In the genomic region with DNA sequence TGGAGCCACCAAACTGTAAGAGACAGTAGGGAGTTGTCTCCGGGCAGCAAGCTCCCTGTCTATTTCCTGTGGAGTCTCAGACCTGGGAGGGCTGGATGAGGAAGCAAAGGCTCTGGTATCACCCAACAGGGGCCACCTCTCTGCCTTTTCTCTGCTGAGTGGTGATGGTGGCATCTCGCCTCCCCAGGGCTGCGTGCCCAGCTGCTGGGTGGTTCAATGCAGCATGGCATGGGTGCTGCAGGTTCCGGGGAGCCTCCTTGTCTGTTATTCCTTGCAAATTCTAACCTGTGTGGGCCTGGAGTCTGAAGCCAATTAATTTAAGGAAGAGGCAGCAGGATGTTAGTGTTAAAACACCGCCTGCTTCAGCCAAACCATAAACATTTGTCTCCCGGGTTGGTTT, we compare ENCODE assay signal across 17 cellular contexts.
DNase-seq lines count a peak whose midpoint lies in the region; ATAC-seq, FAIRE-seq and TF ChIP-seq lines count a peak whose summit lies in the region.
"Had no signal": no experiment of that assay in that cellular context is flagged by ENCODE, and none has a peak within 500 bp of the region (broad histone marks: within the 10 kb centered on the region; RNA-seq: fewer than 3 reads in every experiment).

No MANE protein-coding gene starts in this region.

- no peaks in the 10 kb centered on the region for H3K27me3 ChIP-seq in CD8-positive, alpha-beta T cell (ENCODE audit: insufficient read depth, low read length)
- no peaks in the 10 kb centered on the region for H3K27me3 ChIP-seq in sigmoid colon
- no peaks in the 10 kb centered on the region for H3K27me3 ChIP-seq in gastrocnemius medialis
- H3K27me3 ChIP-seq: heart left ventricle, SJSA1, tibial nerve had no signal

- intact Hi-C loops in CD8-positive, alpha-beta T cell (cut with DNase I, micrococcal nuclease): no loop called here
- intact Hi-C loops in kidney (cut with DNase I): loop anchor here (10.0 kb wide), 2 partner anchors 62 to 422 kb away; no protein-coding TSS in a partner anchor
- intact Hi-C loops in sigmoid colon (cut with DNase I): loop anchor here (10.0 kb wide), 1 partner anchor 328 kb away; no protein-coding TSS in a partner anchor
- intact Hi-C loops in activated CD4-positive, alpha-beta memory T cell treated with anti-CD3 and anti-CD28 coated beads for 36 hours (cut with micrococcal nuclease): no loop called here
- intact Hi-C loops in gastrocnemius medialis (cut with DNase I; ENCODE audit: low total_unique reads): loop anchor here (10.0 kb wide), 1 partner anchor 338 kb away; the partner anchor contains the start of gene SRSF1

- H3K27ac ChIP-seq in CD8-positive, alpha-beta T cell (ENCODE audit: low read depth, low read length): no peak overlapping the region
- H3K27ac ChIP-seq in kidney (ENCODE audit: low read depth in 2 of 2, low read length in 2 of 2): peak overlapping the region; percentile 78 to 93
- H3K27ac ChIP-seq in sigmoid colon: peak overlapping the region in 1 of 4 donors; percentile 58
- H3K27ac ChIP-seq in gastrocnemius medialis: no peak overlapping the region
- H3K27ac ChIP-seq: SJSA1 had no signal

- no peaks in the 10 kb centered on the region for H3K9me3 ChIP-seq in CD8-positive, alpha-beta T cell (ENCODE audit: low read length)
- no peaks in the 10 kb centered on the region for H3K9me3 ChIP-seq in T-helper 17 cell (ENCODE audit: control insufficient read depth, low read length, poor library complexity, severe bottlenecking)
- no peaks in the 10 kb centered on the region for H3K9me3 ChIP-seq in kidney (ENCODE audit: control insufficient read depth in 1 of 2, low read length in 2 of 2)
- no peaks in the 10 kb centered on the region for H3K9me3 ChIP-seq in sigmoid colon
- no peaks in the 10 kb centered on the region for H3K9me3 ChIP-seq in gastrocnemius medialis
- H3K9me3 ChIP-seq: heart left ventricle, SJSA1, tibial nerve had no signal

- no peak for TF ChIP-seq EP300 in sigmoid colon (IDR thresholded peaks at IDR 0.05)

- H3K9me3 Mint-ChIP-seq in CD8-positive, alpha-beta T cell: no peaks in the 10 kb centered on the region
- no peaks in the 10 kb centered on the region for H3K9me3 Mint-ChIP-seq in activated CD4-positive, alpha-beta memory T cell treated with anti-CD3 and anti-CD28 coated beads for 36 hours

- no peak for ATAC-seq in CD8-positive, alpha-beta T cell
- no peak for ATAC-seq in T-helper 17 cell
- no peak for ATAC-seq in HG03432 (IDR thresholded peaks at IDR 0.05; ENCODE audit: unreplicated experiment)
- no peak for ATAC-seq in gastrocnemius medialis
- ATAC-seq: heart left ventricle had no signal

- H3K36me3 Mint-ChIP-seq in CD8-positive, alpha-beta T cell: peaks cover 3% of the 10 kb centered on the region
- H3K36me3 Mint-ChIP-seq in T-helper 17 cell (ENCODE audit: low read depth): no peaks in the 10 kb centered on the region
- H3K36me3 Mint-ChIP-seq in activated CD4-positive, alpha-beta memory T cell treated with anti-CD3 and anti-CD28 coated beads for 36 hours: peaks cover 2% of the 10 kb centered on the region

- FAIRE-seq in kidney (lab: Jason Lieb, UNC): no peak

- TF ChIP-seq POLR2A in sigmoid colon (IDR thresholded peaks at IDR 0.05) (no peak), gastrocnemius medialis (IDR thresholded peaks at IDR 0.05) (no peak)

- H3K9ac ChIP-seq in kidney (ENCODE audit: low read length in 2 of 2): no peak overlapping the region

- H3K36me3 ChIP-seq in CD8-positive, alpha-beta T cell (ENCODE audit: insufficient read depth, low read length): no peaks in the 10 kb centered on the region
- no peaks in the 10 kb centered on the region for H3K36me3 ChIP-seq in kidney (ENCODE audit: control insufficient read depth in 1 of 2, insufficient read depth in 2 of 2, low read length in 2 of 2)
- H3K36me3 ChIP-seq in sigmoid colon: no peaks in the 10 kb centered on the region
- no peaks in the 10 kb centered on the region for H3K36me3 ChIP-seq in gastrocnemius medialis
- H3K36me3 ChIP-seq: heart left ventricle, SJSA1, tibial nerve had no signal

- H3K27ac Mint-ChIP-seq in CD8-positive, alpha-beta T cell: peak overlapping the region; percentile 60
- peak overlapping the region; percentile 32 for H3K27ac Mint-ChIP-seq in T-helper 17 cell
- no peak overlapping the region for H3K27ac Mint-ChIP-seq in activated CD4-positive, alpha-beta memory T cell treated with anti-CD3 and anti-CD28 coated beads for 36 hours

- H3K4me1 Mint-ChIP-seq in CD8-positive, alpha-beta T cell (ENCODE audit: low read depth): peaks cover 38% of the 10 kb centered on the region
- H3K4me1 Mint-ChIP-seq in T-helper 17 cell: peaks cover 11% of the 10 kb centered on the region
- peaks cover 18% of the 10 kb centered on the region for H3K4me1 Mint-ChIP-seq in activated CD4-positive, alpha-beta memory T cell treated with anti-CD3 and anti-CD28 coated beads for 36 hours (ENCODE audit: low read depth)

- in situ Hi-C loops in gastrocnemius medialis (cut with MboI; ENCODE audit: low sequenced_read_pairs in 4 of 4): loop anchor here in 1 of 4 donors (5.0 kb wide), 1 partner anchor 420 kb away; no protein-coding TSS in a partner anchor

- CTCF ChIA-PET in CD8-positive, alpha-beta T cell (lab: Charles Lee): no interaction called here
- CTCF ChIA-PET in activated CD4-positive, alpha-beta memory T cell treated with anti-CD3 and anti-CD28 coated beads for 36 hours (lab: Charles Lee): interaction anchor here (1.5 kb wide), 1 partner anchor 424 kb away, joined by 4 read pairs; no protein-coding TSS in a partner anchor

- no peak for TF ChIP-seq CTCF in CD8-positive, alpha-beta T cell (IDR thresholded peaks at IDR 0.05)
- no peak for TF ChIP-seq CTCF in kidney (IDR thresholded peaks at IDR 0.05; ENCODE audit: borderline replicate concordance, extremely low read depth, insufficient read depth)
- no peak for TF ChIP-seq CTCF in sigmoid colon (IDR thresholded peaks at IDR 0.05)
- no peak for TF ChIP-seq CTCF in gastrocnemius medialis (IDR thresholded peaks at IDR 0.05 in 4 of 5, conservative IDR thresholded peaks at IDR 0.05 in 1 of 5)

- H3K4me3 ChIP-seq in CD8-positive, alpha-beta T cell (ENCODE audit: low read depth, low read length): no peak overlapping the region
- H3K4me3 ChIP-seq in kidney (ENCODE audit: low read length in 2 of 2) (no peak overlapping the region), sigmoid colon (no peak overlapping the region), gastrocnemius medialis (no peak overlapping the region)
- H3K4me3 ChIP-seq: heart left ventricle, SJSA1, tibial nerve had no signal

- H3K27me3 Mint-ChIP-seq in CD8-positive, alpha-beta T cell (ENCODE audit: low read depth): no peaks in the 10 kb centered on the region
- no peaks in the 10 kb centered on the region for H3K27me3 Mint-ChIP-seq in T-helper 17 cell
- H3K27me3 Mint-ChIP-seq in activated CD4-positive, alpha-beta memory T cell treated with anti-CD3 and anti-CD28 coated beads for 36 hours: no peaks in the 10 kb centered on the region

- DNase-seq in CD8-positive, alpha-beta T cell: peak in 2 of 7 experiments; percentile 8 to 37
- no peak for DNase-seq in T-helper 17 cell
- DNase-seq in kidney: no peak
- DNase-seq in sigmoid colon: peak; percentile 46
- no peak for DNase-seq in activated CD4-positive, alpha-beta memory T cell treated with anti-CD3 and anti-CD28 coated beads for 36 hours
- DNase-seq in NCI-H2171 (lab: John Stamatoyannopoulos, UW): no peak
- no peak for DNase-seq in gastrocnemius medialis
- DNase-seq: activated CD4-positive, alpha-beta T cell treated with anti-CD3 and anti-CD28 coated beads, Interleukin-2, amount 50 U/mL, for 48 hours; activated gamma-delta T cell treated with Interleukin-2 at 50 U/mL for 16 hours; C1 segment of cervical spinal cord; MM.1S; NCI-H1694 treated with DMSO at 0.1 percent for 48 hours; stimulated activated CD4-positive, alpha-beta T cell treated with anti-CD3 and anti-CD28 coated beads, Interleukin-4, amount 100 ng/mL, for 24 hours had no signal

- H3K4me1 ChIP-seq in CD8-positive, alpha-beta T cell (ENCODE audit: insufficient read depth, low read length): peaks cover 21% of the 10 kb centered on the region
- H3K4me1 ChIP-seq in kidney (ENCODE audit: control insufficient read depth in 1 of 2, insufficient read depth in 1 of 2, low read depth in 1 of 2, low read length in 2 of 2): peaks cover 40 to 42% of the 10 kb centered on the region in 2 donors
- peaks cover 0 to 26% (median 18%) of the 10 kb centered on the region in 4 donors for H3K4me1 ChIP-seq in sigmoid colon
- peaks cover 23 to 31% of the 10 kb centered on the region in 2 donors for H3K4me1 ChIP-seq in gastrocnemius medialis

- POLR2A ChIA-PET in CD8-positive, alpha-beta T cell (lab: Charles Lee): interaction anchor here (1.1 kb wide), 1 partner anchor 69 kb away, joined by 5 read pairs; no protein-coding TSS in a partner anchor
- POLR2A ChIA-PET in activated CD4-positive, alpha-beta memory T cell treated with anti-CD3 and anti-CD28 coated beads for 36 hours (lab: Charles Lee): no interaction called here

- no peak overlapping the region for H3K4me3 Mint-ChIP-seq in CD8-positive, alpha-beta T cell
- H3K4me3 Mint-ChIP-seq in T-helper 17 cell: no peak overlapping the region
- no peak overlapping the region for H3K4me3 Mint-ChIP-seq in activated CD4-positive, alpha-beta memory T cell treated with anti-CD3 and anti-CD28 coated beads for 36 hours

- 85 to 91% methylated on average over 6 of the region's 6 CpGs for WGBS in sigmoid colon, 2 donors

Comparison
In these comparisons a context has a peak if more than half of its experiments do, and no peak if none do; other contexts are left out.
1. H3K27ac ChIP-seq: peak in kidney (2 of 2); none in CD8-positive, alpha-beta T cell (single experiment) and gastrocnemius medialis (0 of 4).
2. intact Hi-C loops: an anchor here in kidney (10.0 kb wide), sigmoid colon (10.0 kb wide) and gastrocnemius medialis (10.0 kb wide); none called in CD8-positive, alpha-beta T cell and activated CD4-positive, alpha-beta memory T cell treated with anti-CD3 and anti-CD28 coated beads for 36 hours.